Comparison of ENCODE assay signal across 1 cellular context in genomic region chr6:35688605-35689322, GRCh38.
TF ChIP-seq lines count a peak whose summit lies in the region.

Gene FKBP5 (minus strand): TSS chr6:35688915. CDS start chr6:35642824, 46,091 bp downstream.

TF ChIP-seq in K562, 482 proteins besides CTCF, POLR2A, EP300 and RAD21 (continued from another document):
- TF ChIP-seq ZNF512 (tag; IDR thresholded peaks at IDR 0.05) (no peak), FOXP4 (CRISPR knock-in tag; IDR thresholded peaks at IDR 0.05; ENCODE audit: borderline replicate concordance) (no peak; the same call in 1 of the 2 replicates), KLF10 (CRISPR knock-in tag; IDR thresholded peaks at IDR 0.05) (no peak), HNRNPH1 (optimal IDR thresholded peaks at IDR 0.05; ENCODE audit: low read depth, low read length) (no peak), SREBF2 (CRISPR knock-in tag; IDR thresholded peaks at IDR 0.05) (no peak), LARP7 (IDR thresholded peaks at IDR 0.05) (no peak), ESRRB (CRISPR knock-in tag; IDR thresholded peaks at IDR 0.05; ENCODE audit: borderline replicate concordance) (no peak)
